Comparison of ENCODE assay signal across 1 cellular context in genomic region chr1:179882253-179883039, GRCh38.
TF ChIP-seq lines count a peak whose summit lies in the region.

Gene TOR1AIP1 (plus strand): TSS chr1:179882285. CDS start chr1:179882503, 218 bp downstream.

TF ChIP-seq in K562, 482 proteins besides CTCF, POLR2A, EP300 and RAD21 (continued from another document):
- peak; percentile 99 for TF ChIP-seq HCFC1 (IDR thresholded peaks at IDR 0.05; ENCODE audit: low read depth, low read length)
- TF ChIP-seq CREB3L1 (IDR thresholded peaks at IDR 0.05; ENCODE audit: borderline replicate concordance, low read depth): peak; percentile 94
- no peak for TF ChIP-seq ADNP (tag; IDR thresholded peaks at IDR 0.05)
- TF ChIP-seq MCM5 (IDR thresholded peaks at IDR 0.05; ENCODE audit: low read depth): no peak
- peak; percentile 81; the same call in 1 of the 2 replicates for TF ChIP-seq JUN (IDR thresholded peaks at IDR 0.05; ENCODE audit: borderline replicate concordance, low read depth, low read length)
- 0 out of 2 replicates have a peak, but pooled peaks have one; percentile 13 for TF ChIP-seq JUN (CRISPR knock-in tag; IDR thresholded peaks at IDR 0.05; ENCODE audit: borderline replicate concordance)
- no peak; the same call in 1 of the 2 replicates for TF ChIP-seq TGIF2 (CRISPR knock-in tag; IDR thresholded peaks at IDR 0.05)
- TF ChIP-seq EWSR1 (IDR thresholded peaks at IDR 0.05; ENCODE audit: borderline replicate concordance, low read depth, partially characterized antibody): no peak
- TF ChIP-seq BCOR (IDR thresholded peaks at IDR 0.05): peak; percentile 44
- peak; percentile 61; the same call in 1 of the 2 replicates for TF ChIP-seq ZNF134 (CRISPR knock-in tag; conservative IDR thresholded peaks at IDR 0.05)
- TF ChIP-seq TSC22D4 (tag; IDR thresholded peaks at IDR 0.05): no peak
- peak; percentile 89 for TF ChIP-seq KLF6 (CRISPR knock-in tag; IDR thresholded peaks at IDR 0.05; ENCODE audit: borderline replicate concordance)
- TF ChIP-seq ELK3 (CRISPR knock-in tag; IDR thresholded peaks at IDR 0.05): no peak
- TF ChIP-seq PPARD (CRISPR knock-in tag; IDR thresholded peaks at IDR 0.05): no peak
- peak; percentile 14; the same call in 1 of the 2 replicates for TF ChIP-seq ZC3H4 (CRISPR knock-in tag; IDR thresholded peaks at IDR 0.05; ENCODE audit: borderline replicate concordance)
- peak; percentile 58 for TF ChIP-seq HDAC2 (IDR thresholded peaks at IDR 0.05)
- 0 out of 2 replicates have a peak, but pooled peaks have one; percentile 31 for TF ChIP-seq SRSF1 (IDR thresholded peaks at IDR 0.05; ENCODE audit: low read depth, low read length)
- TF ChIP-seq RAD51 (IDR thresholded peaks at IDR 0.05; ENCODE audit: borderline replicate concordance, low read depth): no peak
- TF ChIP-seq NR2C1 (IDR thresholded peaks at IDR 0.05): peak; percentile 87
- peak; percentile 94 for TF ChIP-seq NR2C1 (tag; IDR thresholded peaks at IDR 0.05)
- no peak; the same call in 1 of the 2 replicates for TF ChIP-seq ZNF592 (IDR thresholded peaks at IDR 0.05)
- TF ChIP-seq ZKSCAN1 (IDR thresholded peaks at IDR 0.05; ENCODE audit: low read depth, low read length): peak; percentile 89
- 0 out of 2 replicates have a peak, but pooled peaks have one; percentile 58 for TF ChIP-seq PHB (CRISPR knock-in tag; IDR thresholded peaks at IDR 0.05)
- no peak for TF ChIP-seq PTTG1 (tag; IDR thresholded peaks at IDR 0.05; ENCODE audit: low read depth)
- no peak for TF ChIP-seq ZNF280B (CRISPR knock-in tag; IDR thresholded peaks at IDR 0.05)
- TF ChIP-seq ZBTB26 (CRISPR knock-in tag; IDR thresholded peaks at IDR 0.05): peak; percentile 47; the same call in 1 of the 2 replicates
- TF ChIP-seq ARID4B (CRISPR knock-in tag; IDR thresholded peaks at IDR 0.05): peak; percentile 92
- peak; percentile 60; the same call in 1 of the 2 replicates for TF ChIP-seq ZNF23 (CRISPR knock-in tag; IDR thresholded peaks at IDR 0.05)
- TF ChIP-seq KLF13 (tag; IDR thresholded peaks at IDR 0.05; ENCODE audit: borderline replicate concordance, low read depth): peak; percentile 59
- TF ChIP-seq KLF1 (tag; IDR thresholded peaks at IDR 0.05): peak; percentile 65
- TF ChIP-seq TBP (optimal IDR thresholded peaks at IDR 0.05; ENCODE audit: low read depth, low read length): peak; percentile 97
- peak; percentile 84 for TF ChIP-seq POU5F1 (IDR thresholded peaks at IDR 0.05; ENCODE audit: borderline replicate concordance, low read depth, low read length, partially characterized antibody)
- TF ChIP-seq ZNF780A (CRISPR knock-in tag; IDR thresholded peaks at IDR 0.05): no peak
- TF ChIP-seq SP2 (IDR thresholded peaks at IDR 0.05; ENCODE audit: extremely low read depth, low read depth, low read length, poor library complexity, severe bottlenecking): no peak
- TF ChIP-seq ETV5 (CRISPR knock-in tag; IDR thresholded peaks at IDR 0.05; ENCODE audit: low read depth): peak; percentile 93
- TF ChIP-seq ZNF133 (CRISPR knock-in tag; IDR thresholded peaks at IDR 0.05): no peak
- TF ChIP-seq E2F1 (CRISPR knock-in tag; IDR thresholded peaks at IDR 0.05): peak; percentile 95
- TF ChIP-seq SUPT5H (IDR thresholded peaks at IDR 0.05): peak; percentile 98
- TF ChIP-seq NEUROD1 (IDR thresholded peaks at IDR 0.05; ENCODE audit: borderline replicate concordance, low read depth, low read length, partially characterized antibody): peak; percentile 95
- TF ChIP-seq JUND (IDR thresholded peaks at IDR 0.05; ENCODE audit: borderline replicate concordance, low read depth, low read length): peak; percentile 81
- peak; percentile 16; the same call in 1 of the 3 replicates for TF ChIP-seq JUND (tag; IDR thresholded peaks at IDR 0.05; ENCODE audit: borderline replicate concordance, low read depth, low read length)
